In genomic region chr5:127068771-127069330, GRCh38 we compare ENCODE assay signal across 1 cellular context.
TF ChIP-seq lines count a peak whose summit lies in the region.

No MANE protein-coding gene starts in this region.

TF ChIP-seq in HepG2, 621 proteins besides CTCF, POLR2A, EP300 and RAD21:
- TF ChIP-seq, protein P1, sequence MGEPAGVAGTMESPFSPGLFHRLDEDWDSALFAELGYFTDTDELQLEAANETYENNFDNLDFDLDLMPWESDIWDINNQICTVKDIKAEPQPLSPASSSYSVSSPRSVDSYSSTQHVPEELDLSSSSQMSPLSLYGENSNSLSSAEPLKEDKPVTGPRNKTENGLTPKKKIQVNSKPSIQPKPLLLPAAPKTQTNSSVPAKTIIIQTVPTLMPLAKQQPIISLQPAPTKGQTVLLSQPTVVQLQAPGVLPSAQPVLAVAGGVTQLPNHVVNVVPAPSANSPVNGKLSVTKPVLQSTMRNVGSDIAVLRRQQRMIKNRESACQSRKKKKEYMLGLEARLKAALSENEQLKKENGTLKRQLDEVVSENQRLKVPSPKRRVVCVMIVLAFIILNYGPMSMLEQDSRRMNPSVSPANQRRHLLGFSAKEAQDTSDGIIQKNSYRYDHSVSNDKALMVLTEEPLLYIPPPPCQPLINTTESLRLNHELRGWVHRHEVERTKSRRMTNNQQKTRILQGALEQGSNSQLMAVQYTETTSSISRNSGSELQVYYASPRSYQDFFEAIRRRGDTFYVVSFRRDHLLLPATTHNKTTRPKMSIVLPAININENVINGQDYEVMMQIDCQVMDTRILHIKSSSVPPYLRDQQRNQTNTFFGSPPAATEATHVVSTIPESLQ (CRISPR knock-in tag; conservative IDR thresholded peaks at IDR 0.05) = no peak
- peak; percentile 22 to 33; a peak in 2 of 4 replicates for TF ChIP-seq MAFK (conservative IDR thresholded peaks at IDR 0.05 in 1 of 2, IDR thresholded peaks at IDR 0.05 in 1 of 2; ENCODE audit: low read length in 2 of 2)
- peak; percentile 22; the same call in 1 of the 2 replicates for TF ChIP-seq MAFF (IDR thresholded peaks at IDR 0.05; ENCODE audit: low read depth, low read length)
